In genomic region chr3:97121386-97121785, GRCh38 we compare ENCODE assay signal across 28 cellular contexts.
"Had no signal": no experiment of that assay in that cellular context is flagged by ENCODE, and none has a peak within 500 bp of the region (broad histone marks: within the 10 kb centered on the region; RNA-seq: fewer than 3 reads in every experiment).

No MANE protein-coding gene starts in this region.

- H3K4me1 ChIP-seq: ascending aorta, colonic mucosa, SJCRH30 had no signal

- DNase-seq: activated CD4-positive, alpha-beta memory T cell treated with anti-CD3 and anti-CD28 coated beads, Interleukin-2, amount 10 ng/mL, durations not matched to agents 7 days and 5 days; activated CD4-positive, alpha-beta T cell treated with anti-CD3 and anti-CD28 coated beads for 1 hour; activated CD4-positive, alpha-beta T cell treated with anti-CD3 and anti-CD28 coated beads for 48 hours; activated CD4-positive, CD25-positive, alpha-beta regulatory T cell; activated CD8-positive, alpha-beta memory T cell treated with anti-CD3 and anti-CD28 coated beads for 24 hours; activated CD8-positive, alpha-beta memory T cell treated with anti-CD3 and anti-CD28 coated beads, Interleukin-2, amount 10 ng/mL, durations not matched to agents 7 days and 5 days; activated CD8-positive, alpha-beta memory T cell treated with anti-CD3 and anti-CD28 coated beads, Interleukin-2, amount 50 U/mL, for 48 hours; activated effector memory CD4-positive, alpha-beta T cell treated with Interleukin-2 at 50 U/mL for 16 hours; activated naive CD4-positive, alpha-beta T cell treated with anti-CD3 and anti-CD28 coated beads, Interleukin-2, amount 50 U/mL, for 16 hours; activated naive CD8-positive, alpha-beta T cell treated with anti-CD3 and anti-CD28 coated beads, Interleukin-2, amount 10 ng/mL, durations not matched to agents 7 days and 5 days; activated T-cell treated with anti-CD3 and anti-CD28 coated beads, Interleukin-2, amount 50 U/mL, for 48 hours; amygdala; colonic mucosa; NCI-H1092 treated with DMSO at 0.1 percent for 48 hours; NCI-H146; NCI-H1930; NCI-H526 treated with DMSO at 0.1 percent for 48 hours; NCI-H82; PC-3; T1000; WERI-Rb-1 had no signal

- H3K9me3 ChIP-seq: ascending aorta, colonic mucosa, SJCRH30 had no signal

- ATAC-seq: activated CD8-positive, alpha-beta memory T cell treated with anti-CD3 and anti-CD28 coated beads, Interleukin-2, amount 10 ng/mL, durations not matched to agents 7 days and 5 days; K562; PC-3; Right ventricle myocardium inferior had no signal

- H3K27me3 ChIP-seq: ascending aorta, cardiac muscle cell, colonic mucosa, SJCRH30 had no signal

- H3K4me3 ChIP-seq: ascending aorta, cardiac muscle cell, colonic mucosa, K562, SJCRH30, SK-N-MC had no signal

- H3K36me3 ChIP-seq: ascending aorta, cardiac muscle cell, colonic mucosa, SJCRH30, WERI-Rb-1 had no signal

- H3K27ac ChIP-seq: ascending aorta, cardiac muscle cell, colonic mucosa, RWPE1, SJCRH30, SK-N-MC, WERI-Rb-1 had no signal
